Comparison of ENCODE assay signal across 1 cellular context in the genomic region with DNA sequence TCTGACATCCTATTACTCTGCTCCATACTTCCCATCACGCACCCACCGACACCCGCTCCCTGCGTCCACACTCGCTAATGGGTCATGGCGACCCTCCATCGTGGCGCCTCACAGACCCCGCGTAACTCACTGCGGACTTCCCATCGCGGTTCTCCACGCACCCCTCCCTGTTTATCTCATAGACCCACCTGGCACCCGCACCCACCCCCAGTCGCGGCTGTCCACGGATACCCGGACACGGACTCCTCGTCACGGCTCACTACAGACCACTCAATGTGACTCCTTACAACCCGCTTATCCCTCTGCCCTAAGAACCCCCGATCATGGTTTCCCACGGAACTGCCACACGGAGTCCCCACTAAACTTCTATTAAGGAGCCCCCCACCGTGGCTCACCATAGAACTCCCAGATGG.
TF ChIP-seq lines count a peak whose summit lies in the region.

No MANE protein-coding gene starts in this region.

TF ChIP-seq in HepG2, 621 proteins besides CTCF, POLR2A, EP300 and RAD21:
- 0 out of 2 replicates have a peak, but pooled peaks have one; percentile 23 for TF ChIP-seq DZIP1 (CRISPR knock-in tag; IDR thresholded peaks at IDR 0.05)
- TF ChIP-seq, protein P1, sequence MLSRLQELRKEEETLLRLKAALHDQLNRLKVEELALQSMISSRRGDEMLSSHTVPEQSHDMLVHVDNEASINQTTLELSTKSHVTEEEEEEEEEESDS (CRISPR knock-in tag; IDR thresholded peaks at IDR 0.05; ENCODE audit: borderline replicate concordance): no peak
